ENCODE assay signal across 11 cellular contexts in genomic region chr1:231919900-231920299, GRCh38.
DNase-seq lines count a peak whose midpoint lies in the region; ATAC-seq and TF ChIP-seq lines count a peak whose summit lies in the region.
"Had no signal": no experiment of that assay in that cellular context is flagged by ENCODE, and none has a peak within 500 bp of the region (broad histone marks: within the 10 kb centered on the region; RNA-seq: fewer than 3 reads in every experiment).

No MANE protein-coding gene starts in this region.

- POLR2A ChIA-PET in SK-N-SH (lab: Yijun Ruan, JAX): no interaction called here

- TF ChIP-seq CTCF in SK-N-SH (IDR thresholded peaks at IDR 0.05) (no peak), heart left ventricle (IDR thresholded peaks at IDR 0.05) (no peak)

- TF ChIP-seq EP300 in SK-N-SH (IDR thresholded peaks at IDR 0.05; ENCODE audit: borderline replicate concordance in 1 of 2, low read depth in 1 of 2, low read length in 1 of 2): peak in 1 of 2 experiments; percentile 56; a peak in 1 of 4 replicates

- no peak overlapping the region for H3K4me3 ChIP-seq in SK-N-SH (ENCODE audit: low read depth in 2 of 2, low read length in 1 of 2)
- peak overlapping the region in 7 of 12 donors; percentile 0 to 39 (median 27) for H3K4me3 ChIP-seq in heart left ventricle
- H3K4me3 ChIP-seq: uterus had no signal

- no peak overlapping the region for H3K4me2 ChIP-seq in SK-N-SH

- no peaks in the 10 kb centered on the region for H3K27me3 ChIP-seq in SK-N-SH (ENCODE audit: insufficient read depth)
- H3K27me3 ChIP-seq in heart left ventricle: no peaks in the 10 kb centered on the region
- H3K27me3 ChIP-seq: uterus had no signal

- no peaks in the 10 kb centered on the region for H4K20me1 ChIP-seq in SK-N-SH (ENCODE audit: insufficient read depth)

- WGBS in SK-N-SH (ENCODE audit: low lambda C conversion rate): 46% methylated on average over 7 of the region's 7 CpGs
- 12 to 35% (median 21%) methylated on average over 7 of the region's 7 CpGs for WGBS in heart left ventricle, 4 donors

- CTCF ChIA-PET in SK-N-SH (lab: Yijun Ruan, JAX): interaction anchor here (3.0 kb wide), 1 partner anchor 53 kb away, joined by 10 read pairs; no protein-coding TSS in a partner anchor

- TF ChIP-seq POLR2A in heart left ventricle (IDR thresholded peaks at IDR 0.05): no peak

- no peaks in the 10 kb centered on the region for H3K36me3 ChIP-seq in SK-N-SH (replicated peaks in 1 of 2; ENCODE audit: control insufficient read depth in 1 of 2, insufficient read depth in 2 of 2, low read length in 1 of 2)
- H3K36me3 ChIP-seq in heart left ventricle: no peaks in the 10 kb centered on the region
- H3K36me3 ChIP-seq: uterus had no signal

- no peaks in the 10 kb centered on the region for H3F3A ChIP-seq in SK-N-SH (replicated peaks; ENCODE audit: insufficient read depth)

- no peaks in the 10 kb centered on the region for H3K79me2 ChIP-seq in SK-N-SH (ENCODE audit: insufficient read depth)

- no peak for TF ChIP-seq RAD21 in SK-N-SH (IDR thresholded peaks at IDR 0.05; ENCODE audit: low read length)

- H3K9me2 ChIP-seq in SK-N-SH: no peaks in the 10 kb centered on the region

- H3K9me3 ChIP-seq in SK-N-SH (no peaks in the 10 kb centered on the region), heart left ventricle (no peaks in the 10 kb centered on the region)
- H3K9me3 ChIP-seq: uterus had no signal

- peak; percentile 13 for DNase-seq in activated CD8-positive, alpha-beta memory T cell treated with anti-CD3 and anti-CD28 coated beads, Interleukin-2, amount 50 U/mL, for 1 hour (ENCODE audit: extremely low read depth)
- no peak for DNase-seq in activated CD8-positive, alpha-beta memory T cell treated with anti-CD3 and anti-CD28 coated beads, Interleukin-2, amount 50 U/mL, for 48 hours
- DNase-seq in SK-N-SH (peak; percentile 57), heart left ventricle (peak in 3 of 5 donors; percentile 41 to 52 (median 50)), AML-193 (lab: John Stamatoyannopoulos, UW) (no peak), dermis blood vessel endothelial cell (no peak)
- peak; percentile 38 for DNase-seq in stimulated activated naive CD8-positive, alpha-beta T cell treated with anti-CD3 and anti-CD28 coated beads, Interleukin-15, Interleukin-2, amounts not matched to agents 100 U/mL and 50 U/mL, for 24 hours
- DNase-seq: NCI-H1048, uterus had no signal

- peaks cover 0 to 18% of the 10 kb centered on the region in 2 experiments; a peak in 2 of 4 replicates for H3K4me1 ChIP-seq in SK-N-SH (ENCODE audit: control insufficient read depth in 1 of 2, insufficient read depth in 2 of 2, low read depth in 1 of 2, low read length in 1 of 2)
- H3K4me1 ChIP-seq in heart left ventricle: peaks cover 3 to 40% (median 27%) of the 10 kb centered on the region in 12 donors
- H3K4me1 ChIP-seq: uterus had no signal

- no peak overlapping the region for H2AFZ ChIP-seq in SK-N-SH (ENCODE audit: low read depth)

- ATAC-seq in heart left ventricle (peak; percentile 52 to 77 (median 64)), HG02885 (IDR thresholded peaks at IDR 0.05; ENCODE audit: poor library complexity, unreplicated experiment) (no peak)
- peak; percentile 84 for ATAC-seq in stimulated activated naive CD8-positive, alpha-beta T cell treated with anti-CD3 and anti-CD28 coated beads, Interleukin-15, Interleukin-2, amounts not matched to agents 100 U/mL and 50 U/mL, for 24 hours
- ATAC-seq: Panc1 had no signal

- peak overlapping the region in 1 of 2 experiments; percentile 91; a peak in 2 of 4 replicates for H3K27ac ChIP-seq in SK-N-SH (ENCODE audit: low read depth in 2 of 2, low read length in 1 of 2)
- peak overlapping the region in 11 of 12 donors; percentile 50 to 78 (median 71) for H3K27ac ChIP-seq in heart left ventricle
- H3K27ac ChIP-seq: uterus had no signal

- intact Hi-C loops in heart left ventricle (cut with DNase I): loop anchor here in 2 of 10 donors (5.0 to 10.0 kb wide), 2 partner anchors 53 to 705 kb away; no protein-coding TSS in a partner anchor

- no peak overlapping the region for H3K9ac ChIP-seq in SK-N-SH

TF ChIP-seq in SK-N-SH, 30 proteins besides CTCF, POLR2A, EP300 and RAD21:
- TF ChIP-seq ELF1 (IDR thresholded peaks at IDR 0.05) (no peak), TCF12 (IDR thresholded peaks at IDR 0.05) (no peak), MXI1 (IDR thresholded peaks at IDR 0.05; ENCODE audit: low read depth, low read length) (0 out of 2 replicates have a peak, but pooled peaks have one; percentile 27), GABPA (IDR thresholded peaks at IDR 0.05; ENCODE audit: low read depth) (no peak), NFIC (IDR thresholded peaks at IDR 0.05; ENCODE audit: borderline replicate concordance) (no peak), USF1 (IDR thresholded peaks at IDR 0.05; ENCODE audit: borderline replicate concordance, low read depth) (no peak), GATA2 (CRISPR knock-in tag; IDR thresholded peaks at IDR 0.05) (peak; percentile 62; the same call in 1 of the 2 replicates), RCOR1 (IDR thresholded peaks at IDR 0.05; ENCODE audit: low read length) (no peak), MAX (IDR thresholded peaks at IDR 0.05; ENCODE audit: low read depth) (no peak), CHD2 (IDR thresholded peaks at IDR 0.05; ENCODE audit: low read length, partially characterized antibody) (peak; percentile 61), USF2 (IDR thresholded peaks at IDR 0.05; ENCODE audit: borderline replicate concordance, low read depth, low read length) (no peak), JUND (IDR thresholded peaks at IDR 0.05) (no peak), SMC3 (IDR thresholded peaks at IDR 0.05; ENCODE audit: low read depth, low read length) (no peak), FOXM1 (IDR thresholded peaks at IDR 0.05; ENCODE audit: low read depth) (no peak), YY1 (IDR thresholded peaks at IDR 0.05; ENCODE audit: low read depth) (no peak), TEAD4 (IDR thresholded peaks at IDR 0.05; ENCODE audit: borderline replicate concordance, insufficient read depth) (no peak), FOXJ3 (CRISPR knock-in tag; IDR thresholded peaks at IDR 0.05) (no peak)

Comparison
In these comparisons a context has a peak if more than half of its experiments do, and no peak if none do; other contexts are left out.
1. DNase-seq: peak in activated CD8-positive, alpha-beta memory T cell treated with anti-CD3 and anti-CD28 coated beads, Interleukin-2, amount 50 U/mL, for 1 hour (single experiment), SK-N-SH (single experiment), heart left ventricle (3 of 5) and stimulated activated naive CD8-positive, alpha-beta T cell treated with anti-CD3 and anti-CD28 coated beads, Interleukin-15, Interleukin-2, amounts not matched to agents 100 U/mL and 50 U/mL, for 24 hours (single experiment); none in activated CD8-positive, alpha-beta memory T cell treated with anti-CD3 and anti-CD28 coated beads, Interleukin-2, amount 50 U/mL, for 48 hours (single experiment), AML-193 (0 of 2) and dermis blood vessel endothelial cell (single experiment).
2. H3K4me3 ChIP-seq: peak in heart left ventricle (7 of 12); none in SK-N-SH (0 of 2).